Comparison of ENCODE assay signal across 8 cellular contexts in genomic region chr11:74417379-74417804, GRCh38. TPM values are rescaled to one million over a fixed set of nuclear protein-coding genes. Genes with fewer than 3 reads are reported as not detected.
DNase-seq lines count a peak whose midpoint lies in the region; ATAC-seq and TF ChIP-seq lines count a peak whose summit lies in the region.

No MANE protein-coding gene starts in this region.

- peak; percentile 23 for ATAC-seq in PC-3
- ATAC-seq in GM21825 (IDR thresholded peaks at IDR 0.05; ENCODE audit: unreplicated experiment): no peak

- no peaks in the 10 kb centered on the region for H3K9me3 ChIP-seq in PC-3 (ENCODE audit: low read length)
- no peaks in the 10 kb centered on the region for H3K9me3 ChIP-seq in suprapubic skin

- TF ChIP-seq POLR2A in suprapubic skin (IDR thresholded peaks at IDR 0.05): no peak

- H3K9me2 ChIP-seq in PC-3 (replicated peaks; ENCODE audit: low read length): no peaks in the 10 kb centered on the region

- POLR2A ChIA-PET in PC-3 (lab: Charles Lee; ENCODE audit: unreplicated experiment): interaction anchor here (0.7 kb wide), 1 partner anchor 21 kb away, joined by 3 read pairs; no protein-coding TSS in a partner anchor

- H2AFZ ChIP-seq in PC-3 (ENCODE audit: low read length): no peak overlapping the region

- H4K20me1 ChIP-seq in PC-3 (ENCODE audit: low read length): no peaks in the 10 kb centered on the region

- H3K27ac Mint-ChIP-seq in T-helper 1 cell treated with Interleukin-12 subunit alpha and Interleukin-12 subunit beta and Interleukin-4 antibody, amounts not matched to agents 30 μg/mL and 1 μg/mL, for 36 hours: peak overlapping the region; percentile 3
- peak overlapping the region in 2 of 6 donors; percentile 18 to 22 for H3K27ac Mint-ChIP-seq in immature natural killer cell

- no peaks in the 10 kb centered on the region for H3K79me2 ChIP-seq in PC-3 (ENCODE audit: low read length)

- CTCF ChIA-PET in PC-3 (lab: Charles Lee): interaction anchor here (0.6 kb wide), 2 partner anchors 77 to 1068 kb away, joined by 3 read pairs; no protein-coding TSS in a partner anchor

- no TSS peak for BruUV-seq in PC-3 (replicated peaks; lab: Mats Ljungman, UMichigan)

- no peak overlapping the region for H3K4me3 Mint-ChIP-seq in T-helper 1 cell treated with Interleukin-12 subunit alpha and Interleukin-12 subunit beta and Interleukin-4 antibody, amounts not matched to agents 30 μg/mL and 1 μg/mL, for 36 hours
- H3K4me3 Mint-ChIP-seq in immature natural killer cell: no peak overlapping the region

- H3K4me3 ChIP-seq in PC-3 (ENCODE audit: low read length) (no peak overlapping the region), fibroblast of villous mesenchyme (ENCODE audit: low read depth, low read length) (no peak overlapping the region), suprapubic skin (no peak overlapping the region)

- H3K4me1 ChIP-seq in PC-3 (ENCODE audit: insufficient read depth, low read length): peaks cover 37% of the 10 kb centered on the region
- H3K4me1 ChIP-seq in suprapubic skin: peaks cover 28% of the 10 kb centered on the region

- no peaks in the 10 kb centered on the region for H3K27me3 Mint-ChIP-seq in T-helper 1 cell treated with Interleukin-12 subunit alpha and Interleukin-12 subunit beta and Interleukin-4 antibody, amounts not matched to agents 30 μg/mL and 1 μg/mL, for 36 hours (ENCODE audit: low read depth)
- H3K27me3 Mint-ChIP-seq in immature natural killer cell (ENCODE audit: low read depth in 3 of 3): peaks cover 0 to 7% (median 4%) of the 10 kb centered on the region in 3 donors

- no peaks in the 10 kb centered on the region for H3K9me3 Mint-ChIP-seq in T-helper 1 cell treated with Interleukin-12 subunit alpha and Interleukin-12 subunit beta and Interleukin-4 antibody, amounts not matched to agents 30 μg/mL and 1 μg/mL, for 36 hours
- no peaks in the 10 kb centered on the region for H3K9me3 Mint-ChIP-seq in immature natural killer cell

- no peak for TF ChIP-seq CTCF in PC-3 (conservative IDR thresholded peaks at IDR 0.05; ENCODE audit: low read depth, low read length)
- no peak for TF ChIP-seq CTCF in fibroblast of villous mesenchyme (IDR thresholded peaks at IDR 0.05; ENCODE audit: insufficient read depth, low read depth, low read length)
- TF ChIP-seq CTCF in suprapubic skin (IDR thresholded peaks at IDR 0.05): no peak

- H3K36me3 Mint-ChIP-seq in T-helper 1 cell treated with Interleukin-12 subunit alpha and Interleukin-12 subunit beta and Interleukin-4 antibody, amounts not matched to agents 30 μg/mL and 1 μg/mL, for 36 hours (ENCODE audit: low read depth): no peaks in the 10 kb centered on the region
- H3K36me3 Mint-ChIP-seq in immature natural killer cell: no peaks in the 10 kb centered on the region

- 14% methylated on average over 1 of the region's 1 CpG for WGBS in suprapubic skin

- H3K27me3 ChIP-seq in PC-3 (ENCODE audit: low read length) (no peaks in the 10 kb centered on the region), suprapubic skin (peaks cover 4% of the 10 kb centered on the region)

- H3K4me2 ChIP-seq in PC-3 (ENCODE audit: low read length): peak overlapping the region; percentile 63

- intact Hi-C loops in PC-3 (cut with micrococcal nuclease): no loop called here

- no peak for TF ChIP-seq EP300 in suprapubic skin (IDR thresholded peaks at IDR 0.05)

- peak overlapping the region; percentile 59 for H3K9ac ChIP-seq in PC-3 (ENCODE audit: low read length)

- peaks cover 11% of the 10 kb centered on the region for H3F3A ChIP-seq in PC-3 (ENCODE audit: low read length, unreplicated experiment)

- peaks cover 6% of the 10 kb centered on the region for H3K4me1 Mint-ChIP-seq in T-helper 1 cell treated with Interleukin-12 subunit alpha and Interleukin-12 subunit beta and Interleukin-4 antibody, amounts not matched to agents 30 μg/mL and 1 μg/mL, for 36 hours (ENCODE audit: low read depth)
- H3K4me1 Mint-ChIP-seq in immature natural killer cell: no peaks in the 10 kb centered on the region

- peak overlapping the region; percentile 90 for H3K27ac ChIP-seq in PC-3 (ENCODE audit: low read length)
- H3K27ac ChIP-seq in suprapubic skin: peak overlapping the region; percentile 81

- H3K36me3 ChIP-seq in PC-3 (ENCODE audit: low read depth, low read length) (no peaks in the 10 kb centered on the region), suprapubic skin (no peaks in the 10 kb centered on the region)

- DNase-seq in T-helper 1 cell (no peak), PC-3 (peak; percentile 97), fibroblast of villous mesenchyme (ENCODE audit: low read depth) (peak; percentile 55), suprapubic skin (ENCODE audit: low spot score in 2 of 2) (no peak), immature natural killer cell (no peak), T-helper 9 cell (no peak)

RNA-seq across cellular contexts. Expression of gene PGM2L1, which starts 19.2 kb away (rescaled TPM):
- total RNA-seq in PC-3 (2014; rRNA removed) (1.9 and 2.0 TPM in 2 replicates), fibroblast of villous mesenchyme (2.6 and 6.1 TPM in 2 replicates), suprapubic skin (1 to 10 TPM in 3 of 4 donors, under 1 TPM in 1; 0.91 to 3.9 (median 2.0) TPM)
- 1 to 10 TPM; 2.7 to 4.7 (median 3.0) TPM for polyA plus RNA-seq in immature natural killer cell

RNA-seq across cellular contexts. Expression of gene KCNE3, which starts 50.0 kb away (rescaled TPM):
- total RNA-seq in PC-3 (2014; rRNA removed) (0.58 and 0.73 TPM in 2 replicates), fibroblast of villous mesenchyme (under 0.01 and 0.64 TPM in 2 replicates), suprapubic skin (1 to 10 TPM in 1 of 4 donors, under 1 TPM in 3; 0.17 to 2.0 (median 0.26) TPM)
- under 1 TPM in 1 of 3 donors, not detected in 2; 0.54 TPM for polyA plus RNA-seq in immature natural killer cell

Comparison
In these comparisons a context has a peak if more than half of its experiments do, and no peak if none do; other contexts are left out.
1. DNase-seq: peak in PC-3 (single experiment) and fibroblast of villous mesenchyme (single experiment); none in T-helper 1 cell (0 of 5), suprapubic skin (0 of 2), immature natural killer cell (0 of 3) and T-helper 9 cell (single experiment).